ENCODE assay signal across 2 cellular contexts in genomic region chr6:49464691-49465090, GRCh38.
TF ChIP-seq lines count a peak whose summit lies in the region.

No MANE protein-coding gene starts in this region.

TF ChIP-seq in A549, 52 proteins besides CTCF, POLR2A, EP300 and RAD21:
- TF ChIP-seq ZFP36 (IDR thresholded peaks at IDR 0.05; ENCODE audit: borderline replicate concordance, partially characterized antibody), result no peak

TF ChIP-seq in endothelial cell of umbilical vein, 7 proteins besides CTCF, POLR2A, EP300 and RAD21:
- no peak for TF ChIP-seq POLR2AphosphoS5 (IDR thresholded peaks at IDR 0.05; ENCODE audit: insufficient read depth, low read depth, low read length)
- TF ChIP-seq MYC (IDR thresholded peaks at IDR 0.05; ENCODE audit: low read depth, low read length), result no peak
- no peak for TF ChIP-seq JUN (IDR thresholded peaks at IDR 0.05; ENCODE audit: borderline replicate concordance, insufficient read depth, insufficient read length, low read depth)
- TF ChIP-seq FOS (IDR thresholded peaks at IDR 0.05; ENCODE audit: borderline replicate concordance, insufficient read depth, low read length), result no peak
- no peak for TF ChIP-seq MAX (IDR thresholded peaks at IDR 0.05; ENCODE audit: insufficient read depth, insufficient read length)
- TF ChIP-seq GATA2 (IDR thresholded peaks at IDR 0.05; ENCODE audit: insufficient read depth, insufficient read length, low read depth, low read length), result no peak
- TF ChIP-seq EZH2 (IDR thresholded peaks at IDR 0.05; ENCODE audit: borderline replicate concordance, low read depth, low read length, severe bottlenecking), result no peak
